Comparison of ENCODE assay signal across 15 cellular contexts in genomic region chr10:31186225-31187010, GRCh38.
A peak's percentile ranks its signal among the peaks of the same experiment; 100 is the strongest.
DNase-seq lines count a peak whose midpoint lies in the region; ATAC-seq, FAIRE-seq and TF ChIP-seq lines count a peak whose summit lies in the region.
"Had no signal": no experiment of that assay in that cellular context is flagged by ENCODE, and none has a peak within 500 bp of the region (broad histone marks: within the 10 kb centered on the region; RNA-seq: fewer than 3 reads in every experiment).

No MANE protein-coding gene starts in this region.

- no peak overlapping the region for H4K91ac ChIP-seq in H1 (replicated peaks; ENCODE audit: insufficient read length, low read length)

- H3K36me3 ChIP-seq in NT2/D1 (ENCODE audit: insufficient read depth, insufficient read length, low read length): no peaks in the 10 kb centered on the region
- no peaks in the 10 kb centered on the region for H3K36me3 ChIP-seq in H1 (ENCODE audit: control insufficient read depth in 2 of 4, insufficient read depth in 4 of 4, low read length in 3 of 4)
- no peaks in the 10 kb centered on the region for H3K36me3 ChIP-seq in mesendoderm (ENCODE audit: control insufficient read depth, insufficient read depth, low read length)
- H3K36me3 ChIP-seq: BLaER1 had no signal

- no peak overlapping the region for H3K27ac ChIP-seq in H1 (ENCODE audit: low read depth, low read length)
- H3K27ac ChIP-seq in mesendoderm (ENCODE audit: low read depth, low read length): no peak overlapping the region
- H3K27ac ChIP-seq: BLaER1, psoas muscle had no signal

- in situ Hi-C loops in Caki2 (cut with HindIII; ENCODE audit: low pct_unique_long_range_greater_than_20kb, low sequenced_read_pairs): no loop called here

- POLR2A ChIA-PET in H1 (lab: Charles Lee; ENCODE audit: partially characterized antibody): no interaction called here

- H4K20me1 ChIP-seq in H1 (replicated peaks in 1 of 2; ENCODE audit: control insufficient read depth in 1 of 2, insufficient read depth in 2 of 2, low read length in 2 of 2): no peaks in the 10 kb centered on the region
- H4K20me1 ChIP-seq: BLaER1 had no signal

- no peak overlapping the region for H3K27ac Mint-ChIP-seq in effector memory CD8-positive, alpha-beta T cell
- H3K27ac Mint-ChIP-seq: activated naive CD8-positive, alpha-beta T cell treated with anti-CD3 and anti-CD28 coated beads, Interleukin-2, amount 10 ng/mL, durations not matched to agents 7 days and 5 days; memory B cell; stimulated activated naive CD8-positive, alpha-beta T cell treated with anti-CD3 and anti-CD28 coated beads, Interleukin-15, amount 100 ng/mL, for 72 hours had no signal

- H3K4me2 ChIP-seq in H1 (ENCODE audit: insufficient read depth in 1 of 2, low read depth in 2 of 2, low read length in 2 of 2) (no peak overlapping the region), mesendoderm (ENCODE audit: low read length) (no peak overlapping the region)
- H3K4me2 ChIP-seq: BLaER1 had no signal

- H3K4me1 ChIP-seq in NT2/D1 (ENCODE audit: insufficient read depth, insufficient read length): no peaks in the 10 kb centered on the region
- H3K4me1 ChIP-seq in H1 (replicated peaks in 1 of 4; ENCODE audit: control insufficient read depth in 3 of 4, insufficient read depth in 4 of 4, low read length in 3 of 4): no peaks in the 10 kb centered on the region
- H3K4me1 ChIP-seq in mesendoderm (ENCODE audit: control insufficient read depth, low read depth, low read length): no peaks in the 10 kb centered on the region
- H3K4me1 ChIP-seq: BLaER1 had no signal

- H2BK15ac ChIP-seq in H1 (ENCODE audit: low read length) (no peak overlapping the region), mesendoderm (replicated peaks; ENCODE audit: low read depth) (no peak overlapping the region)

- CTCF ChIA-PET in H1 (lab: Charles Lee; ENCODE audit: partially characterized antibody): interaction anchor here (0.9 to 1.5 kb wide), 6 partner anchors 13 to 405 kb away, joined by 3 to 5 read pairs (median 4); no protein-coding TSS in a partner anchor

- H2BK5ac ChIP-seq in H1 (ENCODE audit: low read depth, low read length): no peak overlapping the region
- no peak overlapping the region for H2BK5ac ChIP-seq in mesendoderm (ENCODE audit: low read length)

- H3K9me3 ChIP-seq in NT2/D1 (ENCODE audit: insufficient read depth, low read length): no peaks in the 10 kb centered on the region
- H3K9me3 ChIP-seq in H1 (ENCODE audit: insufficient read depth in 2 of 2, low read depth in 1 of 2, low read length in 1 of 2): no peaks in the 10 kb centered on the region
- H3K9me3 ChIP-seq: BLaER1, psoas muscle had no signal

- no peak overlapping the region for H3K4me3 Mint-ChIP-seq in effector memory CD8-positive, alpha-beta T cell
- H3K4me3 Mint-ChIP-seq: activated naive CD8-positive, alpha-beta T cell treated with anti-CD3 and anti-CD28 coated beads, Interleukin-2, amount 10 ng/mL, durations not matched to agents 7 days and 5 days; memory B cell; stimulated activated naive CD8-positive, alpha-beta T cell treated with anti-CD3 and anti-CD28 coated beads, Interleukin-15, amount 100 ng/mL, for 72 hours had no signal

- H3K18ac ChIP-seq in H1 (ENCODE audit: extremely low read depth, low read length): no peak overlapping the region
- H3K18ac ChIP-seq in mesendoderm (ENCODE audit: low read length): no peak overlapping the region

- no peaks in the 10 kb centered on the region for H3K23me2 ChIP-seq in H1 (ENCODE audit: low read depth, low read length)

- H2BK120ac ChIP-seq in H1 (replicated peaks; ENCODE audit: low read depth, low read length): no peak overlapping the region
- no peak overlapping the region for H2BK120ac ChIP-seq in mesendoderm (ENCODE audit: low read depth, low read length)

- peaks cover 12 to 15% of the 10 kb centered on the region in 2 donors for H3K27me3 Mint-ChIP-seq in effector memory CD8-positive, alpha-beta T cell
- H3K27me3 Mint-ChIP-seq: activated naive CD8-positive, alpha-beta T cell treated with anti-CD3 and anti-CD28 coated beads, Interleukin-2, amount 10 ng/mL, durations not matched to agents 7 days and 5 days; memory B cell; stimulated activated naive CD8-positive, alpha-beta T cell treated with anti-CD3 and anti-CD28 coated beads, Interleukin-15, amount 100 ng/mL, for 72 hours had no signal

- FAIRE-seq in H1 (lab: Jason Lieb, UNC): peak; percentile 81

- peak; percentile 42 to 56 for TF ChIP-seq RAD21 in H1 (IDR thresholded peaks at IDR 0.05 in 1 of 2, conservative IDR thresholded peaks at IDR 0.05 in 1 of 2; ENCODE audit: low read depth in 2 of 2, low read length in 2 of 2)

- H3K79me1 ChIP-seq in H1 (ENCODE audit: low read depth, low read length) (no peaks in the 10 kb centered on the region), mesendoderm (ENCODE audit: low read length) (no peaks in the 10 kb centered on the region)

- no peak overlapping the region for H2AFZ ChIP-seq in H1 (ENCODE audit: low read length)

- H3K4ac ChIP-seq in H1 (replicated peaks; ENCODE audit: insufficient read length, low read depth, low read length) (no peak overlapping the region), mesendoderm (ENCODE audit: low read depth, low read length) (no peak overlapping the region)

- DNase-seq in Caki2 (ENCODE audit: low read depth): peak; percentile 16
- DNase-seq in NT2/D1 (ENCODE audit: low read depth, low spot score): peak; percentile 33
- peak in 1 of 2 experiments; percentile 69 for DNase-seq in H1 (ENCODE audit: low read depth in 1 of 2, low spot score in 2 of 2)
- peak; percentile 74 for DNase-seq in mesendoderm
- DNase-seq in midbrain (lab: John Stamatoyannopoulos, UW): no peak
- no peak for DNase-seq in effector memory CD8-positive, alpha-beta T cell
- DNase-seq in NK-92 (lab: John Stamatoyannopoulos, UW; ENCODE audit: unreplicated experiment): no peak
- DNase-seq: activated naive CD8-positive, alpha-beta T cell treated with anti-CD3 and anti-CD28 coated beads, Interleukin-2, amount 10 ng/mL, durations not matched to agents 7 days and 5 days; head of caudate nucleus; psoas muscle; RPMI8226; stimulated activated naive CD8-positive, alpha-beta T cell treated with anti-CD3 and anti-CD28 coated beads, Interleukin-15, amount 100 ng/mL, for 72 hours had no signal

- ATAC-seq in effector memory CD8-positive, alpha-beta T cell (replicated peaks): no peak
- no peak for ATAC-seq in GM21737 (IDR thresholded peaks at IDR 0.05; ENCODE audit: unreplicated experiment)
- ATAC-seq: psoas muscle; stimulated activated naive CD8-positive, alpha-beta T cell treated with anti-CD3 and anti-CD28 coated beads, Interleukin-15, amount 100 ng/mL, for 72 hours had no signal

- H3K27me3 ChIP-seq in NT2/D1 (ENCODE audit: insufficient read depth, insufficient read length): no peaks in the 10 kb centered on the region
- no peaks in the 10 kb centered on the region for H3K27me3 ChIP-seq in H1 (replicated peaks in 1 of 4; ENCODE audit: control insufficient read depth in 3 of 4, extremely low read depth in 1 of 4, insufficient read depth in 3 of 4, low read length in 3 of 4)
- no peaks in the 10 kb centered on the region for H3K27me3 ChIP-seq in mesendoderm (ENCODE audit: insufficient read depth, low read length, poor library complexity)
- H3K27me3 ChIP-seq: BLaER1 had no signal

- H3K4me1 Mint-ChIP-seq in effector memory CD8-positive, alpha-beta T cell (ENCODE audit: low read depth in 2 of 2): no peaks in the 10 kb centered on the region
- H3K4me1 Mint-ChIP-seq: memory B cell; stimulated activated naive CD8-positive, alpha-beta T cell treated with anti-CD3 and anti-CD28 coated beads, Interleukin-15, amount 100 ng/mL, for 72 hours had no signal

- no peak overlapping the region for H3K14ac ChIP-seq in H1 (ENCODE audit: insufficient read length)

- no peak overlapping the region for H2BK20ac ChIP-seq in H1 (ENCODE audit: low read length)

- H3K4me3 ChIP-seq in NT2/D1 (ENCODE audit: insufficient read length, low read depth) (no peak overlapping the region), H1 (ENCODE audit: extremely low read depth in 1 of 4, insufficient read depth in 2 of 4, low read depth in 3 of 4, low read length in 4 of 4) (no peak overlapping the region), mesendoderm (ENCODE audit: low read length) (no peak overlapping the region)
- H3K4me3 ChIP-seq: BLaER1, psoas muscle had no signal

- no peaks in the 10 kb centered on the region for H3K36me3 Mint-ChIP-seq in effector memory CD8-positive, alpha-beta T cell (ENCODE audit: insufficient read depth)
- H3K36me3 Mint-ChIP-seq: activated naive CD8-positive, alpha-beta T cell treated with anti-CD3 and anti-CD28 coated beads, Interleukin-2, amount 10 ng/mL, durations not matched to agents 7 days and 5 days; memory B cell had no signal

- WGBS in H1 (ENCODE audit: extremely low coverage in 1 of 2, insufficient coverage in 1 of 2, insufficient read length in 1 of 2, insufficient replicate concordance in 2 of 2, low coverage in 1 of 2, low lambda C conversion rate in 2 of 2, missing lambda C conversion rate in 1 of 2), 2 experiments: 85% methylated on average over 7 of the region's 7 CpGs; no CpG with 5 or more reads in 1 of the 2 experiments
- WGBS in mesendoderm (ENCODE audit: extremely low coverage, insufficient coverage, low lambda C conversion rate): no CpG with 5 or more reads among the region's 7 CpGs

- no peak overlapping the region for H4K5ac ChIP-seq in H1 (ENCODE audit: insufficient read length, low read depth, low read length)
- H4K5ac ChIP-seq in mesendoderm (ENCODE audit: low read length): no peak overlapping the region

- H3K79me2 ChIP-seq in H1 (ENCODE audit: control insufficient read depth in 1 of 2, insufficient read depth in 2 of 2, low read length in 2 of 2): no peaks in the 10 kb centered on the region
- no peaks in the 10 kb centered on the region for H3K79me2 ChIP-seq in mesendoderm (ENCODE audit: control insufficient read depth, insufficient read depth, low read length)

- H2BK12ac ChIP-seq in H1 (ENCODE audit: low read depth, low read length): no peak overlapping the region; the same call in 1 of the 2 replicates

- no peaks in the 10 kb centered on the region for H3K9me3 Mint-ChIP-seq in effector memory CD8-positive, alpha-beta T cell
- H3K9me3 Mint-ChIP-seq: memory B cell; stimulated activated naive CD8-positive, alpha-beta T cell treated with anti-CD3 and anti-CD28 coated beads, Interleukin-15, amount 100 ng/mL, for 72 hours had no signal

- H3K9ac ChIP-seq in NT2/D1 (ENCODE audit: insufficient read length, low read depth) (no peak overlapping the region), H1 (replicated peaks in 1 of 4; ENCODE audit: extremely low read depth in 1 of 4, low read depth in 3 of 4, low read length in 3 of 4) (no peak overlapping the region), mesendoderm (ENCODE audit: low read length) (no peak overlapping the region)
- H3K9ac ChIP-seq: BLaER1 had no signal

- H4K8ac ChIP-seq in H1 (ENCODE audit: extremely low read depth, insufficient read depth, low read length) (0 out of 2 replicates have a peak overlapping the region, but pooled peaks have one; percentile 77), mesendoderm (ENCODE audit: low read depth, low read length) (no peak overlapping the region)

- H3K23ac ChIP-seq in H1 (ENCODE audit: insufficient read length) (no peak overlapping the region), mesendoderm (ENCODE audit: low read length) (no peak overlapping the region)

- TF ChIP-seq EP300 in H1 (IDR thresholded peaks at IDR 0.05; ENCODE audit: borderline replicate concordance in 1 of 2, low read depth in 2 of 2, low read length in 2 of 2): peak in 1 of 2 experiments; percentile 51; a peak in 1 of 3 replicates

- TF ChIP-seq POLR2A in H1 (IDR thresholded peaks at IDR 0.05; ENCODE audit: control extremely low read depth in 1 of 2, low read depth in 2 of 2, low read length in 2 of 2): no peak

- H3K56ac ChIP-seq in H1 (replicated peaks; ENCODE audit: insufficient read length, low read depth, low read length) (no peak overlapping the region), mesendoderm (ENCODE audit: low read length) (no peak overlapping the region)

- H2AK5ac ChIP-seq in H1 (ENCODE audit: low read depth, low read length): no peak overlapping the region
- no peak overlapping the region for H2AK5ac ChIP-seq in mesendoderm (ENCODE audit: low read length)

- TF ChIP-seq CTCF in H1 (IDR thresholded peaks at IDR 0.05; ENCODE audit: control extremely low read depth in 1 of 3, insufficient read depth in 1 of 3, low read depth in 1 of 3, low read length in 3 of 3): peak; percentile 49 to 70 (median 52)

Comparison
In these comparisons a context has a peak if more than half of its experiments do, and no peak if none do; other contexts are left out.
1. DNase-seq: peak in Caki2 (single experiment), NT2/D1 (single experiment) and mesendoderm (single experiment); none in midbrain (single experiment), effector memory CD8-positive, alpha-beta T cell (0 of 3) and NK-92 (single experiment).